Comparison of ENCODE assay signal across 1 cellular context in the genomic region with DNA sequence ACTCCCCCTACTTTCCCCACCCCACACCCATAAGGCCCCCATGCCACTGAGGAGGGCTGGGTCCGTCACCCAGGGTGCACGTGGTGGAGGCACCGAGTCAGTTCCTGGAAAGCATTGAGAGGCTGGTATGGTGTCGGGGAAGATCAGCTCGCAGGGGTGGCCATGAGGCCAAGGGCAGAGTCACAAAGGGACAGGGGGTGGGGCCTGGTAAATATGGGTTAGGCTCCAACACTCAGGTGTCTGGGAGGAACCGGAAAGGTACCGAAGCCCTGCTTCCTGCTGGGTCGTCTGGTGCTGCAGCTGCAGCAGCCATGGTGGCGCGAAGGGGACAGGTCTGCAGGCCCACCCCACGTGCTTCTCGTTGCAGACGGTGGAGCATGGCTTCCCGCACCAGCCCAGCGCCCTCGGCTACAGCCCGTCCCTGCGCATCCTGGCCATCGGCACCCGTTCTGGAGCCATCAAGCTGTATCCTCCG.
TF ChIP-seq lines count a peak whose summit lies in the region.

No MANE protein-coding gene starts in this region.

TF ChIP-seq in HepG2, 621 proteins besides CTCF, POLR2A, EP300 and RAD21 (continues in another document):
- no peak for TF ChIP-seq RBFOX2 (IDR thresholded peaks at IDR 0.05; ENCODE audit: low read depth, low read length)
- peak; percentile 38 for TF ChIP-seq MYC (CRISPR knock-in tag; IDR thresholded peaks at IDR 0.05; ENCODE audit: borderline replicate concordance)
- TF ChIP-seq KDM1A (CRISPR knock-in tag; IDR thresholded peaks at IDR 0.05) = no peak
- TF ChIP-seq SP4 (CRISPR knock-in tag; IDR thresholded peaks at IDR 0.05) = no peak
- TF ChIP-seq PHF21A (CRISPR knock-in tag; IDR thresholded peaks at IDR 0.05) = peak; percentile 56; the same call in 1 of the 2 replicates
- TF ChIP-seq, protein P1, sequence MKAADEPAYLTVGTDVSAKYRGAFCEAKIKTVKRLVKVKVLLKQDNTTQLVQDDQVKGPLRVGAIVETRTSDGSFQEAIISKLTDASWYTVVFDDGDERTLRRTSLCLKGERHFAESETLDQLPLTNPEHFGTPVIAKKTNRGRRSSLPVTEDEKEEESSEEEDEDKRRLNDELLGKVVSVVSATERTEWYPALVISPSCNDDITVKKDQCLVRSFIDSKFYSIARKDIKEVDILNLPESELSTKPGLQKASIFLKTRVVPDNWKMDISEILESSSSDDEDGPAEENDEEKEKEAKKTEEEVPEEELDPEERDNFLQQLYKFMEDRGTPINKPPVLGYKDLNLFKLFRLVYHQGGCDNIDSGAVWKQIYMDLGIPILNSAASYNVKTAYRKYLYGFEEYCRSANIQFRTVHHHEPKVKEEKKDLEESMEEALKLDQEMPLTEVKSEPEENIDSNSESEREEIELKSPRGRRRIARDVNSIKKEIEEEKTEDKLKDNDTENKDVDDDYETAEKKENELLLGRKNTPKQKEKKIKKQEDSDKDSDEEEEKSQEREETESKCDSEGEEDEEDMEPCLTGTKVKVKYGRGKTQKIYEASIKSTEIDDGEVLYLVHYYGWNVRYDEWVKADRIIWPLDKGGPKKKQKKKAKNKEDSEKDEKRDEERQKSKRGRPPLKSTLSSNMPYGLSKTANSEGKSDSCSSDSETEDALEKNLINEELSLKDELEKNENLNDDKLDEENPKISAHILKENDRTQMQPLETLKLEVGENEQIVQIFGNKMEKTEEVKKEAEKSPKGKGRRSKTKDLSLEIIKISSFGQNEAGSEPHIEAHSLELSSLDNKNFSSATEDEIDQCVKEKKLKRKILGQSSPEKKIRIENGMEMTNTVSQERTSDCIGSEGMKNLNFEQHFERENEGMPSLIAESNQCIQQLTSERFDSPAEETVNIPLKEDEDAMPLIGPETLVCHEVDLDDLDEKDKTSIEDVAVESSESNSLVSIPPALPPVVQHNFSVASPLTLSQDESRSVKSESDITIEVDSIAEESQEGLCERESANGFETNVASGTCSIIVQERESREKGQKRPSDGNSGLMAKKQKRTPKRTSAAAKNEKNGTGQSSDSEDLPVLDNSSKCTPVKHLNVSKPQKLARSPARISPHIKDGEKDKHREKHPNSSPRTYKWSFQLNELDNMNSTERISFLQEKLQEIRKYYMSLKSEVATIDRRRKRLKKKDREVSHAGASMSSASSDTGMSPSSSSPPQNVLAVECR (CRISPR knock-in tag; IDR thresholded peaks at IDR 0.05; ENCODE audit: borderline replicate concordance) = peak; percentile 37; the same call in 1 of the 2 replicates
- TF ChIP-seq ZBTB46 (CRISPR knock-in tag; IDR thresholded peaks at IDR 0.05; ENCODE audit: borderline replicate concordance) = 0 out of 2 replicates have a peak, but pooled peaks have one; percentile 35
- TF ChIP-seq KLF16 (CRISPR knock-in tag; IDR thresholded peaks at IDR 0.05) = no peak
- no peak for TF ChIP-seq BHLHE40 (IDR thresholded peaks at IDR 0.05; ENCODE audit: low read length)
- TF ChIP-seq SMC3 (IDR thresholded peaks at IDR 0.05; ENCODE audit: low read length) = no peak
- TF ChIP-seq RARA (CRISPR knock-in tag; IDR thresholded peaks at IDR 0.05) = peak; percentile 100
- TF ChIP-seq SKIL (CRISPR knock-in tag; IDR thresholded peaks at IDR 0.05; ENCODE audit: borderline replicate concordance) = peak; percentile 95
- TF ChIP-seq ARID2 (CRISPR knock-in tag; IDR thresholded peaks at IDR 0.05; ENCODE audit: borderline replicate concordance) = no peak
- peak; percentile 68; the same call in 1 of the 2 replicates for TF ChIP-seq ZBTB38 (CRISPR knock-in tag; IDR thresholded peaks at IDR 0.05)
- 0 out of 2 replicates have a peak, but pooled peaks have one; percentile 20 for TF ChIP-seq DNMT1 (CRISPR knock-in tag; IDR thresholded peaks at IDR 0.05)
- peak; percentile 63 for TF ChIP-seq SP5 (CRISPR knock-in tag; IDR thresholded peaks at IDR 0.05; ENCODE audit: borderline replicate concordance, low read depth)
- no peak for TF ChIP-seq PHF20 (CRISPR knock-in tag; IDR thresholded peaks at IDR 0.05)
- TF ChIP-seq, protein P2, sequence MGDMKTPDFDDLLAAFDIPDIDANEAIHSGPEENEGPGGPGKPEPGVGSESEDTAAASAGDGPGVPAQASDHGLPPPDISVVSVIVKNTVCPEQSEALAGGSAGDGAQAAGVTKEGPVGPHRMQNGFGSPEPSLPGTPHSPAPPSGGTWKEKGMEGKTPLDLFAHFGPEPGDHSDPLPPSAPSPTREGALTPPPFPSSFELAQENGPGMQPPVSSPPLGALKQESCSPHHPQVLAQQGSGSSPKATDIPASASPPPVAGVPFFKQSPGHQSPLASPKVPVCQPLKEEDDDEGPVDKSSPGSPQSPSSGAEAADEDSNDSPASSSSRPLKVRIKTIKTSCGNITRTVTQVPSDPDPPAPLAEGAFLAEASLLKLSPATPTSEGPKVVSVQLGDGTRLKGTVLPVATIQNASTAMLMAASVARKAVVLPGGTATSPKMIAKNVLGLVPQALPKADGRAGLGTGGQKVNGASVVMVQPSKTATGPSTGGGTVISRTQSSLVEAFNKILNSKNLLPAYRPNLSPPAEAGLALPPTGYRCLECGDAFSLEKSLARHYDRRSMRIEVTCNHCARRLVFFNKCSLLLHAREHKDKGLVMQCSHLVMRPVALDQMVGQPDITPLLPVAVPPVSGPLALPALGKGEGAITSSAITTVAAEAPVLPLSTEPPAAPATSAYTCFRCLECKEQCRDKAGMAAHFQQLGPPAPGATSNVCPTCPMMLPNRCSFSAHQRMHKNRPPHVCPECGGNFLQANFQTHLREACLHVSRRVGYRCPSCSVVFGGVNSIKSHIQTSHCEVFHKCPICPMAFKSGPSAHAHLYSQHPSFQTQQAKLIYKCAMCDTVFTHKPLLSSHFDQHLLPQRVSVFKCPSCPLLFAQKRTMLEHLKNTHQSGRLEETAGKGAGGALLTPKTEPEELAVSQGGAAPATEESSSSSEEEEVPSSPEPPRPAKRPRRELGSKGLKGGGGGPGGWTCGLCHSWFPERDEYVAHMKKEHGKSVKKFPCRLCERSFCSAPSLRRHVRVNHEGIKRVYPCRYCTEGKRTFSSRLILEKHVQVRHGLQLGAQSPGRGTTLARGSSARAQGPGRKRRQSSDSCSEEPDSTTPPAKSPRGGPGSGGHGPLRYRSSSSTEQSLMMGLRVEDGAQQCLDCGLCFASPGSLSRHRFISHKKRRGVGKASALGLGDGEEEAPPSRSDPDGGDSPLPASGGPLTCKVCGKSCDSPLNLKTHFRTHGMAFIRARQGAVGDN (CRISPR knock-in tag; IDR thresholded peaks at IDR 0.05) = peak; percentile 72
- TF ChIP-seq ONECUT2 (CRISPR knock-in tag; IDR thresholded peaks at IDR 0.05) = no peak
- TF ChIP-seq YEATS4 (CRISPR knock-in tag; IDR thresholded peaks at IDR 0.05; ENCODE audit: borderline replicate concordance) = no peak; the same call in 1 of the 2 replicates
- no peak for TF ChIP-seq KLF9 (CRISPR knock-in tag; IDR thresholded peaks at IDR 0.05; ENCODE audit: low read depth)
- TF ChIP-seq KDM2A (CRISPR knock-in tag; IDR thresholded peaks at IDR 0.05; ENCODE audit: borderline replicate concordance, low read depth) = peak; percentile 23; the same call in 1 of the 2 replicates
- no peak for TF ChIP-seq RNF2 (conservative IDR thresholded peaks at IDR 0.05; ENCODE audit: low read depth)
- TF ChIP-seq ARNTL (CRISPR knock-in tag; IDR thresholded peaks at IDR 0.05) = 0 out of 2 replicates have a peak, but pooled peaks have one; percentile 18
- peak; percentile 51; the same call in 1 of the 2 replicates for TF ChIP-seq ZBTB4 (CRISPR knock-in tag; IDR thresholded peaks at IDR 0.05; ENCODE audit: borderline replicate concordance)
- TF ChIP-seq BRCA1 (CRISPR knock-in tag; IDR thresholded peaks at IDR 0.05) = no peak
- 0 out of 2 replicates have a peak, but pooled peaks have one; percentile 39 for TF ChIP-seq SOX5 (CRISPR knock-in tag; IDR thresholded peaks at IDR 0.05; ENCODE audit: borderline replicate concordance)
- 0 out of 2 replicates have a peak, but pooled peaks have one; percentile 27 for TF ChIP-seq PCBP1 (IDR thresholded peaks at IDR 0.05; ENCODE audit: borderline replicate concordance, low read depth, low read length)
- TF ChIP-seq ZFX (CRISPR knock-in tag; IDR thresholded peaks at IDR 0.05; ENCODE audit: low read depth) = 0 out of 2 replicates have a peak, but pooled peaks have one; percentile 11
- no peak for TF ChIP-seq MTERF4 (CRISPR knock-in tag; IDR thresholded peaks at IDR 0.05)
- peak; percentile 21; the same call in 1 of the 2 replicates for TF ChIP-seq MXD1 (CRISPR knock-in tag; IDR thresholded peaks at IDR 0.05)
- TF ChIP-seq ERF (CRISPR knock-in tag; IDR thresholded peaks at IDR 0.05) = peak; percentile 30; the same call in 1 of the 2 replicates
- no peak for TF ChIP-seq ZNF550 (CRISPR knock-in tag; IDR thresholded peaks at IDR 0.05; ENCODE audit: borderline replicate concordance)
- peak; percentile 64; the same call in 1 of the 2 replicates for TF ChIP-seq PITX1 (CRISPR knock-in tag; IDR thresholded peaks at IDR 0.05)
